In genomic region chr14:100132161-100132902, GRCh38 we compare ENCODE assay signal across 12 cellular contexts. TPM values are rescaled to one million over a fixed set of nuclear protein-coding genes. Genes with fewer than 3 reads are reported as not detected.
DNase-seq lines count a peak whose midpoint lies in the region; ATAC-seq and TF ChIP-seq lines count a peak whose summit lies in the region.
"Had no signal": no experiment of that assay in that cellular context is flagged by ENCODE, and none has a peak within 500 bp of the region (broad histone marks: within the 10 kb centered on the region; RNA-seq: fewer than 3 reads in every experiment).

No MANE protein-coding gene starts in this region.

- H3K27me3 ChIP-seq in brain microvascular endothelial cell (replicated peaks) = no peaks in the 10 kb centered on the region
- H3K27me3 ChIP-seq in lung (ENCODE audit: control insufficient read depth, insufficient read depth) = no peaks in the 10 kb centered on the region

- no peak overlapping the region for H3K4me3 ChIP-seq in brain microvascular endothelial cell (ENCODE audit: low read depth, low read length)
- no peak overlapping the region for H3K4me3 ChIP-seq in lung

- peak; percentile 32 for ATAC-seq in stimulated activated naive CD8-positive, alpha-beta T cell treated with anti-CD3 and anti-CD28 coated beads, Interleukin-15, amount 100 ng/mL, for 72 hours
- ATAC-seq in stimulated activated naive CD8-positive, alpha-beta T cell treated with anti-CD3 and anti-CD28 coated beads, Interleukin-15, Interleukin-2, amounts not matched to agents 100 U/mL and 50 U/mL, for 24 hours = no peak
- ATAC-seq in lung (ENCODE audit: insufficient read depth, low FRiP score) (peak; percentile 21), HG03469 (IDR thresholded peaks at IDR 0.05; ENCODE audit: unreplicated experiment) (no peak)
- ATAC-seq: natural killer cell had no signal

- no peaks in the 10 kb centered on the region for H3K27me3 Mint-ChIP-seq in stimulated activated naive CD8-positive, alpha-beta T cell treated with anti-CD3 and anti-CD28 coated beads, Interleukin-15, amount 100 ng/mL, for 72 hours

- no peak for DNase-seq in stimulated activated naive CD8-positive, alpha-beta T cell treated with anti-CD3 and anti-CD28 coated beads, Interleukin-15, amount 100 ng/mL, for 72 hours
- no peak for DNase-seq in stimulated activated naive CD8-positive, alpha-beta T cell treated with anti-CD3 and anti-CD28 coated beads, Interleukin-15, Interleukin-2, amounts not matched to agents 100 U/mL and 50 U/mL, for 24 hours
- DNase-seq in brain microvascular endothelial cell (peak; percentile 38), lung (ENCODE audit: low spot score) (peak; percentile 53), DMS 273 treated with DMSO at 0.1 percent for 48 hours (lab: John Stamatoyannopoulos, UW) (no peak), NOMO-1 (lab: John Stamatoyannopoulos, UW; ENCODE audit: unreplicated experiment in 2 of 2) (no peak)
- no peak for DNase-seq in stimulated activated naive CD4-positive, alpha-beta T cell (lab: John Stamatoyannopoulos, UW)
- DNase-seq: activated naive CD4-positive, alpha-beta T cell; natural killer cell; NCI-H69 had no signal

- peaks cover 24% of the 10 kb centered on the region for H3K4me1 Mint-ChIP-seq in stimulated activated naive CD8-positive, alpha-beta T cell treated with anti-CD3 and anti-CD28 coated beads, Interleukin-15, amount 100 ng/mL, for 72 hours

- peaks cover 0 to 2% of the 10 kb centered on the region in 2 donors for H3K9me3 ChIP-seq in lung (ENCODE audit: control insufficient read depth in 2 of 2, insufficient read depth in 1 of 2, low read length in 1 of 2)

- no peak for TF ChIP-seq CTCF in brain microvascular endothelial cell (IDR thresholded peaks at IDR 0.05; ENCODE audit: low read depth, low read length, missing control alignments)
- TF ChIP-seq CTCF in lung (IDR thresholded peaks at IDR 0.05; ENCODE audit: control extremely low read depth, extremely low read depth) = no peak

- H3K36me3 ChIP-seq in brain microvascular endothelial cell (replicated peaks) (no peaks in the 10 kb centered on the region), lung (ENCODE audit: control insufficient read depth in 2 of 2, insufficient read depth in 2 of 2, low read length in 2 of 2) (peaks cover 0 to 46% of the 10 kb centered on the region in 2 donors)

- H3K4me1 ChIP-seq in lung (ENCODE audit: control insufficient read depth in 2 of 2, insufficient read depth in 2 of 2, low read length in 2 of 2) = peaks cover 0 to 2% of the 10 kb centered on the region in 2 donors

- in situ Hi-C loops in brain microvascular endothelial cell (cut with HindIII; ENCODE audit: low pct_ligation_motif_present, low sequenced_read_pairs) = no loop called here

- no peak overlapping the region for H3K27ac ChIP-seq in brain microvascular endothelial cell
- no peak overlapping the region for H3K27ac ChIP-seq in lung (ENCODE audit: low read depth in 1 of 2, low read length in 1 of 2)
- H3K27ac ChIP-seq: C4-2B had no signal

- H3K27ac Mint-ChIP-seq in stimulated activated naive CD8-positive, alpha-beta T cell treated with anti-CD3 and anti-CD28 coated beads, Interleukin-15, amount 100 ng/mL, for 72 hours = peak overlapping the region in 1 of 2 donors; percentile 78

- H3K4me3 Mint-ChIP-seq in stimulated activated naive CD8-positive, alpha-beta T cell treated with anti-CD3 and anti-CD28 coated beads, Interleukin-15, amount 100 ng/mL, for 72 hours = no peak overlapping the region
- H3K4me3 Mint-ChIP-seq: natural killer cell had no signal

- WGBS in lung, 2 donors = 81 to 87% methylated on average over 25 of the region's 25 CpGs

- no peaks in the 10 kb centered on the region for H3K9me3 Mint-ChIP-seq in stimulated activated naive CD8-positive, alpha-beta T cell treated with anti-CD3 and anti-CD28 coated beads, Interleukin-15, amount 100 ng/mL, for 72 hours
- H3K9me3 Mint-ChIP-seq: natural killer cell had no signal

RNA-seq across cellular contexts. Expression of gene DEGS2, which starts 27.1 kb away (rescaled TPM):
- total RNA-seq in lung = 1 to 10 TPM; 5.2 to 7.4 TPM
- polyA plus RNA-seq in lung = 1 to 10 TPM; 3.6 to 6.2 TPM

Comparison
In these comparisons a context has a peak if more than half of its experiments do, and no peak if none do; other contexts are left out.
1. ATAC-seq: peak in stimulated activated naive CD8-positive, alpha-beta T cell treated with anti-CD3 and anti-CD28 coated beads, Interleukin-15, amount 100 ng/mL, for 72 hours (single experiment) and lung (single experiment); none in stimulated activated naive CD8-positive, alpha-beta T cell treated with anti-CD3 and anti-CD28 coated beads, Interleukin-15, Interleukin-2, amounts not matched to agents 100 U/mL and 50 U/mL, for 24 hours (single experiment) and HG03469 (single experiment).
2. DNase-seq: peak in brain microvascular endothelial cell (single experiment) and lung (single experiment); none in stimulated activated naive CD8-positive, alpha-beta T cell treated with anti-CD3 and anti-CD28 coated beads, Interleukin-15, amount 100 ng/mL, for 72 hours (0 of 2), stimulated activated naive CD8-positive, alpha-beta T cell treated with anti-CD3 and anti-CD28 coated beads, Interleukin-15, Interleukin-2, amounts not matched to agents 100 U/mL and 50 U/mL, for 24 hours (single experiment), DMS 273 treated with DMSO at 0.1 percent for 48 hours (single experiment), NOMO-1 (0 of 2) and stimulated activated naive CD4-positive, alpha-beta T cell (0 of 6).